ENCODE assay signal across 17 cellular contexts in genomic region chr4:92090887-92091286, GRCh38.
DNase-seq lines count a peak whose midpoint lies in the region; ATAC-seq and TF ChIP-seq lines count a peak whose summit lies in the region.
"Had no signal": no experiment of that assay in that cellular context is flagged by ENCODE, and none has a peak within 500 bp of the region (broad histone marks: within the 10 kb centered on the region; RNA-seq: fewer than 3 reads in every experiment).

No MANE protein-coding gene starts in this region.

- peak overlapping the region; percentile 17; the same call in 1 of the 2 replicates for H3K9ac ChIP-seq in Karpas-422 (ENCODE audit: low read length)

- H3K4me2 ChIP-seq in Karpas-422 (ENCODE audit: low read depth, low read length, poor library complexity, severe bottlenecking) = peak overlapping the region; percentile 11

- H3K27me3 ChIP-seq in Karpas-422 (ENCODE audit: low read length) = no peaks in the 10 kb centered on the region

- no peak overlapping the region for H3K4me3 Mint-ChIP-seq in nephron progenitor cell
- H3K4me3 Mint-ChIP-seq: CD4-positive, CD25-positive, alpha-beta regulatory T cell had no signal

- H3K27ac ChIP-seq in Karpas-422 (ENCODE audit: low read length) = no peak overlapping the region
- H3K27ac ChIP-seq: HL-60 had no signal

- H3K36me3 Mint-ChIP-seq in nephron progenitor cell (ENCODE audit: low read depth) = no peaks in the 10 kb centered on the region
- H3K36me3 Mint-ChIP-seq: CD4-positive, CD25-positive, alpha-beta regulatory T cell had no signal

- peak overlapping the region; percentile 24 for H3K27ac Mint-ChIP-seq in nephron progenitor cell
- H3K27ac Mint-ChIP-seq: CD4-positive, CD25-positive, alpha-beta regulatory T cell had no signal

- no peaks in the 10 kb centered on the region for H3K9me3 Mint-ChIP-seq in nephron progenitor cell

- no peaks in the 10 kb centered on the region for H3K27me3 Mint-ChIP-seq in nephron progenitor cell (ENCODE audit: low read depth, poor library complexity)
- H3K27me3 Mint-ChIP-seq: CD4-positive, CD25-positive, alpha-beta regulatory T cell had no signal

- peak overlapping the region; percentile 35; the same call in 1 of the 2 replicates for H3K4me3 ChIP-seq in Karpas-422 (ENCODE audit: low read length)

- no peaks in the 10 kb centered on the region for H3K9me2 ChIP-seq in Karpas-422 (replicated peaks; ENCODE audit: insufficient read depth, low read length)

- DNase-seq in Karpas-422 (no peak), RPMI7951 (ENCODE audit: low read depth) (peak; percentile 21), nephron progenitor cell (no peak), NCI-H128 (lab: John Stamatoyannopoulos, UW; ENCODE audit: unreplicated experiment) (no peak), COLO829 (ENCODE audit: low spot score) (no peak)
- no peak for DNase-seq in stimulated activated CD4-positive, alpha-beta T cell treated with anti-CD3 and anti-CD28 coated beads, Interleukin-4, amount 100 ng/mL, for 24 hours
- DNase-seq: Calu3; CD4-positive, CD25-positive, alpha-beta regulatory T cell; DMS79; NCI-H1092; NCI-H2081 treated with DMSO at 0.1 percent for 48 hours; NCI-H510A treated with DMSO at 0.1 percent for 48 hours; T-helper 9 cell had no signal

- peak; percentile 32 for ATAC-seq in GM18867 (IDR thresholded peaks at IDR 0.05; ENCODE audit: unreplicated experiment)
- no peak for ATAC-seq in HG03175 (IDR thresholded peaks at IDR 0.05; ENCODE audit: unreplicated experiment)
- ATAC-seq: PC-3 had no signal

- no peak for TF ChIP-seq CTCF in nephron progenitor cell (IDR thresholded peaks at IDR 0.05)

- H4K20me1 ChIP-seq in Karpas-422 (ENCODE audit: insufficient read depth, low read depth, low read length) = no peaks in the 10 kb centered on the region

- no peaks in the 10 kb centered on the region for H3K4me1 ChIP-seq in Karpas-422 (ENCODE audit: low read length)

- H3K79me2 ChIP-seq in Karpas-422 (ENCODE audit: low read length) = no peaks in the 10 kb centered on the region

- H3K36me3 ChIP-seq in Karpas-422 (ENCODE audit: insufficient read depth, low read length) = no peaks in the 10 kb centered on the region

- no peaks in the 10 kb centered on the region for H3K4me1 Mint-ChIP-seq in nephron progenitor cell

- peak overlapping the region; percentile 79 for H2AFZ ChIP-seq in Karpas-422 (ENCODE audit: low read length)

- no peaks in the 10 kb centered on the region for H3K9me3 ChIP-seq in Karpas-422 (ENCODE audit: low read length)
